Comparison of ENCODE assay signal across 32 cellular contexts in the genomic region with DNA sequence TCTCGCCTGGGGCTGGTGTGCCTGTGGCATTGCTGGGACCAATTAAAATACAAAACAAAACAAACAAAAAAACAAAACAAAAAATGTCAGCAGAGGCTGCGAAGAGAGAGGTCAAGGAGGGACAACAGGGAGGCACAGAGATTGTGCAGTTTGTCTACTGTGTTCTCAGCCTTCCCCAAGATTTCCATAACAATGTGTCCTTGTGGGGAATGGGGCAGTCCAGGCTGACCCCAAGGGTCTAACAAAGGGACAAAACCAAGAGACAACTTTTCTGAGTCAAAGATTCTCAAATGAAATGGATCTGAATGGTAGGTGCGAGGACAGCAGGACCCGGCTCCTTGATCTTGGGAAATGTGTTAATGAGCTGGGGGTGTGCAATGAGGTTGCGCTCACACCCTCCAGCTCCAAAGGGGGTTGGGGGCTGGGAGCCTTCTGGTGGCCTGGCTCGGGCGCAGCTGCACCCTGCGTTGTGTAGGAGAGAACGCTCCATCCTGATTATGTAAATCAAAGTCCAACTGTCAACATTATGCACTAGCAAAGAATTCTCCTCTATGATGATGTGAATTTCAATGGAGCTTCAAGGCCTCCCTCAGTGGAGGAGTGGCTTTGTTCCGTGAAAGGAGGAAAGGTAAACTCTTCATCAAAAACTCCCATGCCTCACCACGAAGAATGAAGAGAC. TPM values are rescaled to one million over a fixed set of nuclear protein-coding genes. Genes with fewer than 3 reads are reported as not detected.
DNase-seq lines count a peak whose midpoint lies in the region; ATAC-seq and TF ChIP-seq lines count a peak whose summit lies in the region.
"Had no signal": no experiment of that assay in that cellular context is flagged by ENCODE, and none has a peak within 500 bp of the region (broad histone marks: within the 10 kb centered on the region; RNA-seq: fewer than 3 reads in every experiment).

No MANE protein-coding gene starts in this region.

- H3K9me3 ChIP-seq in HUES64 (ENCODE audit: insufficient read depth, low read depth, low read length): no peaks in the 10 kb centered on the region
- no peaks in the 10 kb centered on the region for H3K9me3 ChIP-seq in T-helper 17 cell (ENCODE audit: control insufficient read depth, low read length, poor library complexity, severe bottlenecking)
- no peaks in the 10 kb centered on the region for H3K9me3 ChIP-seq in neural progenitor cell (ENCODE audit: low read depth)
- H3K9me3 ChIP-seq: left ventricle myocardium inferior, right atrium auricular region, thoracic aorta, vagina had no signal

- peaks cover 33% of the 10 kb centered on the region for H3F3A ChIP-seq in neural progenitor cell (ENCODE audit: low read depth)

- H3K4me3 Mint-ChIP-seq in T-helper 17 cell: peak overlapping the region; percentile 55
- peak overlapping the region; percentile 66 for H3K4me3 Mint-ChIP-seq in neural progenitor cell
- H3K4me3 Mint-ChIP-seq: activated CD8-positive, alpha-beta memory T cell treated with anti-CD3 and anti-CD28 coated beads, Interleukin-2, amount 10 ng/mL, durations not matched to agents 7 days and 5 days; activated T-cell treated with anti-CD3 and anti-CD28 coated beads, Interleukin-2, amount 50 U/mL, for 72 hours; CD14-positive monocyte; stimulated activated naive CD8-positive, alpha-beta T cell treated with anti-CD3 and anti-CD28 coated beads, Interleukin-15, amount 100 ng/mL, for 72 hours; T-cell had no signal

- peak overlapping the region; percentile 31 for H3K4me2 ChIP-seq in neural progenitor cell

- H3K27me3 ChIP-seq in HUES64 (ENCODE audit: insufficient read depth, low read length) (peaks cover 8% of the 10 kb centered on the region; the same call in 1 of the 2 replicates), neural progenitor cell (peaks cover 60% of the 10 kb centered on the region)
- H3K27me3 ChIP-seq: right atrium auricular region, vagina had no signal

- H3K9ac ChIP-seq in HUES64 (ENCODE audit: low read depth, low read length): no peak overlapping the region
- no peak overlapping the region for H3K9ac ChIP-seq in neural progenitor cell
- H3K9ac ChIP-seq: parathyroid adenoma had no signal

- 29% methylated on average over 9 of the region's 11 CpGs for WGBS in HUES64

- H3K27ac ChIP-seq in HUES64 (ENCODE audit: low read depth, low read length): peak overlapping the region; percentile 37; the same call in 1 of the 2 replicates
- no peak overlapping the region for H3K27ac ChIP-seq in neural progenitor cell
- H3K27ac ChIP-seq: left ventricle myocardium inferior, parathyroid adenoma, right atrium auricular region, thoracic aorta, vagina had no signal

- no peaks in the 10 kb centered on the region for H3K9me3 Mint-ChIP-seq in neural progenitor cell
- H3K9me3 Mint-ChIP-seq: activated T-cell treated with anti-CD3 and anti-CD28 coated beads, Interleukin-2, amount 50 U/mL, for 72 hours; stimulated activated naive CD8-positive, alpha-beta T cell treated with anti-CD3 and anti-CD28 coated beads, Interleukin-15, amount 100 ng/mL, for 72 hours; T-cell had no signal

- H3K79me2 ChIP-seq in neural progenitor cell (ENCODE audit: low read depth): no peaks in the 10 kb centered on the region
- H3K79me2 ChIP-seq: parathyroid adenoma had no signal

- no peak for TF ChIP-seq CTCF in neural progenitor cell (IDR thresholded peaks at IDR 0.05)

- H2AFZ ChIP-seq in neural progenitor cell (replicated peaks): no peak overlapping the region
- H2AFZ ChIP-seq: parathyroid adenoma had no signal

- H3K4me1 ChIP-seq in HUES64 (ENCODE audit: insufficient read depth, low read length) (peaks cover 30% of the 10 kb centered on the region), neural progenitor cell (peaks cover 27% of the 10 kb centered on the region)
- H3K4me1 ChIP-seq: left ventricle myocardium inferior, parathyroid adenoma, right atrium auricular region had no signal

- DNase-seq in NCI-H2107 treated with DMSO at 0.1 percent for 48 hours (lab: John Stamatoyannopoulos, UW; ENCODE audit: unreplicated experiment): peak; percentile 34
- no peak for DNase-seq in NCI-H2107 (lab: John Stamatoyannopoulos, UW)
- no peak for DNase-seq in T-helper 17 cell
- no peak for DNase-seq in neural progenitor cell (ENCODE audit: low spot score)
- DNase-seq in hippocampal formation (lab: John Stamatoyannopoulos, UW): no peak
- DNase-seq in ureter (ENCODE audit: low spot score): no peak
- DNase-seq: activated naive CD4-positive, alpha-beta T cell treated with Interleukin-2 at 50 U/mL for 16 hours; activated T-cell treated with anti-CD3 and anti-CD28 coated beads, Interleukin-2, amount 50 U/mL, for 72 hours; central memory CD4-positive, alpha-beta T cell; DMS79 treated with DMSO at 0.1 percent for 48 hours; Karpas-422; left ventricle myocardium inferior; mesendoderm; NCI-H1436 treated with DMSO at 0.1 percent for 48 hours; NCI-H2171 treated with DMSO at 0.1 percent for 48 hours; NCI-H774; OCI-M1; stimulated activated CD4-positive, alpha-beta T cell treated with anti-CD3 and anti-CD28 coated beads, Interleukin-2, amount 100 ng/mL, for 24 hours; stimulated activated CD8-positive, alpha-beta memory T cell treated with anti-CD3 and anti-CD28 coated beads, Interleukin-4, amount 100 ng/mL, for 48 hours; stimulated activated naive CD8-positive, alpha-beta T cell treated with anti-CD3 and anti-CD28 coated beads, Interleukin-15, amount 100 ng/mL, for 72 hours; T-cell had no signal

- peaks cover 17% of the 10 kb centered on the region for H4K20me1 ChIP-seq in neural progenitor cell (ENCODE audit: low read depth)

- no peak for ATAC-seq in T-helper 17 cell
- no peak for ATAC-seq in HG03439 (IDR thresholded peaks at IDR 0.05; ENCODE audit: unreplicated experiment)
- ATAC-seq: activated CD8-positive, alpha-beta memory T cell treated with anti-CD3 and anti-CD28 coated beads, Interleukin-2, amount 10 ng/mL, durations not matched to agents 7 days and 5 days; activated T-cell treated with anti-CD3 and anti-CD28 coated beads, Interleukin-2, amount 50 U/mL, for 72 hours; stimulated activated naive CD8-positive, alpha-beta T cell treated with anti-CD3 and anti-CD28 coated beads, Interleukin-15, amount 100 ng/mL, for 72 hours; T-cell had no signal

- no peak overlapping the region for H3K27ac Mint-ChIP-seq in T-helper 17 cell
- H3K27ac Mint-ChIP-seq in neural progenitor cell: peak overlapping the region; percentile 96
- H3K27ac Mint-ChIP-seq: activated CD8-positive, alpha-beta memory T cell treated with anti-CD3 and anti-CD28 coated beads, Interleukin-2, amount 10 ng/mL, durations not matched to agents 7 days and 5 days; activated T-cell treated with anti-CD3 and anti-CD28 coated beads, Interleukin-2, amount 50 U/mL, for 72 hours; CD14-positive monocyte; T-cell had no signal

- H3K36me3 Mint-ChIP-seq in T-helper 17 cell (ENCODE audit: low read depth) (peaks cover 2% of the 10 kb centered on the region), neural progenitor cell (no peaks in the 10 kb centered on the region)
- H3K36me3 Mint-ChIP-seq: activated CD8-positive, alpha-beta memory T cell treated with anti-CD3 and anti-CD28 coated beads, Interleukin-2, amount 10 ng/mL, durations not matched to agents 7 days and 5 days; CD14-positive monocyte; T-cell had no signal

- H3K4me3 ChIP-seq in HUES64 (ENCODE audit: low read length) (no peak overlapping the region), neural progenitor cell (no peak overlapping the region)
- H3K4me3 ChIP-seq: left ventricle myocardium inferior, right atrium auricular region, thoracic aorta, vagina had no signal

- H3K27me3 Mint-ChIP-seq in T-helper 17 cell (peaks cover 20% of the 10 kb centered on the region), neural progenitor cell (ENCODE audit: insufficient read depth, low read depth) (peaks cover 10% of the 10 kb centered on the region)
- H3K27me3 Mint-ChIP-seq: stimulated activated naive CD8-positive, alpha-beta T cell treated with anti-CD3 and anti-CD28 coated beads, Interleukin-15, amount 100 ng/mL, for 72 hours had no signal

- H3K4me1 Mint-ChIP-seq in T-helper 17 cell: no peaks in the 10 kb centered on the region
- H3K4me1 Mint-ChIP-seq in neural progenitor cell: peaks cover 44% of the 10 kb centered on the region
- H3K4me1 Mint-ChIP-seq: activated CD8-positive, alpha-beta memory T cell treated with anti-CD3 and anti-CD28 coated beads, Interleukin-2, amount 10 ng/mL, durations not matched to agents 7 days and 5 days; CD14-positive monocyte; T-cell had no signal

- H3K36me3 ChIP-seq in HUES64 (ENCODE audit: insufficient read depth, low read length): no peaks in the 10 kb centered on the region
- H3K36me3 ChIP-seq in neural progenitor cell: no peaks in the 10 kb centered on the region
- H3K36me3 ChIP-seq: left ventricle myocardium inferior, right atrium auricular region, thoracic aorta, vagina had no signal

RNA-seq across cellular contexts. Expression of a gene that starts 46.6 kb away (rescaled TPM):
- polyA plus RNA-seq in HUES64 (2013, experiment 1 of 2): not detected
- 0.25 TPM for polyA plus RNA-seq in HUES64 (2013, experiment 2 of 2)
- total RNA-seq in T-helper 17 cell (not detected), neural progenitor cell (ENCODE audit: low replicate concordance) (not detected in 2 replicates), ureter (not detected)
- total RNA-seq: A172; activated T-cell treated with anti-CD3 and anti-CD28 coated beads, Interleukin-2, amount 50 U/mL, for 72 hours; H4; left ventricle myocardium inferior; right atrium auricular region; T-cell; thoracic aorta; vagina had no signal
- polyA plus RNA-seq: neural cell had no signal
